3 cellular contexts compared by ENCODE assay signal in the genomic region with DNA sequence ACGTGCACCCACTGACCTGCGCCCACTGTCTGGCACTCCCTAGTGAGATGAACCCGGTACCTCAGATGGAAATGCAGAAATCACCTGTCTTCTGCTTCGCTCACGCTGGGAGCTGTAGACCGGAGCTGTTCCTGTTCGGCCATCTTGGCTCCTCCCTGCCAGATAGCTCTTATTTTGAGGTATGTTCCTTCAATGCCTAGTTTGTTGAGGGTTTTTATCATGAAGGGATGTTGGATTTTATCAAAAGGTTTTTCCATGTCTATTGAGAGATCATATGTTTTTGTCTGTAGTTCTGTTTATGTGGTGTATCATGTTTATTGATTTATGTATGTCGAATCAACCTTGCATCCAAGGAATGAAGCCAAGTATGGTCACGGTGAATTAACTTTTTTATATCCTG. TPM values are rescaled to one million over a fixed set of nuclear protein-coding genes. Genes with fewer than 3 reads are reported as not detected.
"Had no signal": no experiment of that assay in that cellular context is flagged by ENCODE, and none has a peak within 500 bp of the region (broad histone marks: within the 10 kb centered on the region; RNA-seq: fewer than 3 reads in every experiment).

No MANE protein-coding gene starts in this region.

RNA-seq across cellular contexts. Expression of gene CCDC80, which starts 24.1 kb away (rescaled TPM):
- total RNA-seq: activated B cell treated with CpG ODN at 0.5 μM for 24 hours; activated CD4-positive, alpha-beta T cell treated with anti-CD3 and anti-CD28 coated beads, Interleukin-2, amount 10 ng/mL, durations not matched to agents 24 days and 14 days; T-helper 17 cell had no signal
